In the genomic region with DNA sequence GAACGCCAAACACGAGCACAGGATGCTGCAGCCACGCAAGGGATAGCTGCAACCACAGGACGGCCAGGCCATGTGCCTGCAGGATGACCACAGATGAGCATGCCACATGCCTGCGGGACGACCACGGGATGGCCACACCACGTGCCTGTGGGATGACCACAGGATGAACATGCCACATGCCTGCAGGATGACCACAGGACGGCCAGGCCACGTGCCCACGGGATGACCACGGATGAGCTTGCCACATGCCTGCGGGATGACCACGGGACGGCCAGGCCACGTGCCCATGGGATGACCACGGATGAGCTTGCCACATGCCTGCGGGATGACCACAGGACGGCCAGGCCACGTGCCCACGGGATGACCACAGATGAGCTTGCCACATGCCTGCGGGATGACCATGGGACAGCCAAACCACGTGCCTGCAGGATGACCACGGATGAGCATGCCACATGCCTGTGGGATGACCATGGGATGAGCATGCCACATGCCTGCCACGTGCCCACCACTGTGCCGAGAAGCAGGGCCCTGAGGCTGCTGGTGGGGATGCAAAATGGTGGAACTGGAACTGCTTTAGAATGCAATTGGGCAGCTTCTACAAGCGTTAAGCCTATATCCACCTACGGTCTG, we compare ENCODE assay signal across 20 cellular contexts. TPM values are rescaled to one million over a fixed set of nuclear protein-coding genes. Genes with fewer than 3 reads are reported as not detected.
DNase-seq lines count a peak whose midpoint lies in the region; ATAC-seq, FAIRE-seq and TF ChIP-seq lines count a peak whose summit lies in the region.
"Had no signal": no experiment of that assay in that cellular context is flagged by ENCODE, and none has a peak within 500 bp of the region (broad histone marks: within the 10 kb centered on the region; RNA-seq: fewer than 3 reads in every experiment).

No MANE protein-coding gene starts in this region.

- H3K36me3 ChIP-seq in SK-N-SH (replicated peaks in 1 of 2; ENCODE audit: control insufficient read depth in 1 of 2, insufficient read depth in 2 of 2, low read length in 1 of 2), result peaks cover 0 to 4% of the 10 kb centered on the region in 2 experiments
- H3K36me3 ChIP-seq in kidney (ENCODE audit: control insufficient read depth in 1 of 2, insufficient read depth in 2 of 2, low read length in 2 of 2), result no peaks in the 10 kb centered on the region
- H3K36me3 ChIP-seq in trophoblast cell (ENCODE audit: control insufficient read depth in 1 of 2, insufficient read depth in 2 of 2, low read length in 2 of 2), result peaks cover 0 to 5% of the 10 kb centered on the region in 2 experiments

- peak; percentile 52 for FAIRE-seq in GM12891 (lab: Jason Lieb, UNC)
- no peak for FAIRE-seq in kidney (lab: Jason Lieb, UNC)
- FAIRE-seq: GM18507, GM19239 had no signal

- DNase-seq in SK-N-SH (peak; percentile 14), GM12891 (ENCODE audit: insufficient read length, low spot score) (no peak), kidney (peak; percentile 68), trophoblast cell (no peak), NCI-H82 treated with DMSO at 0.1 percent for 48 hours (lab: John Stamatoyannopoulos, UW; ENCODE audit: unreplicated experiment) (no peak)
- DNase-seq: C1 segment of cervical spinal cord, DMS153, EL, GM23248, KBM-7, NCI-H1694, NCI-H345, NCI-H526 treated with DMSO at 0.1 percent for 48 hours, PC-3 had no signal

- WGBS in SK-N-SH (ENCODE audit: low lambda C conversion rate), result 99% methylated on average over 8 of the region's 28 CpGs
- WGBS in trophoblast cell (ENCODE audit: extremely low coverage, insufficient coverage, insufficient read length), result no CpG with 5 or more reads among the region's 28 CpGs

- H4K12ac ChIP-seq in trophoblast cell (ENCODE audit: low read depth, low read length), result no peak overlapping the region

- H3F3A ChIP-seq in SK-N-SH (replicated peaks; ENCODE audit: insufficient read depth), result peaks cover 5% of the 10 kb centered on the region

- no peak overlapping the region for H2AK5ac ChIP-seq in trophoblast cell (ENCODE audit: low read length)

- CTCF ChIA-PET in SK-N-SH (lab: Yijun Ruan, JAX), result no interaction called here

- H3K9me3 ChIP-seq in SK-N-SH (no peaks in the 10 kb centered on the region), kidney (ENCODE audit: control insufficient read depth in 1 of 2, low read length in 2 of 2) (no peaks in the 10 kb centered on the region), trophoblast cell (ENCODE audit: insufficient read depth, low read depth, low read length) (peaks cover 9% of the 10 kb centered on the region)

- H3K4me1 ChIP-seq in SK-N-SH (ENCODE audit: control insufficient read depth in 1 of 2, insufficient read depth in 2 of 2, low read depth in 1 of 2, low read length in 1 of 2) (peaks cover 0 to 39% of the 10 kb centered on the region in 2 experiments; a peak in 1 of 4 replicates), kidney (ENCODE audit: control insufficient read depth in 1 of 2, insufficient read depth in 1 of 2, low read depth in 1 of 2, low read length in 2 of 2) (peaks cover 4 to 5% of the 10 kb centered on the region in 2 donors), trophoblast cell (ENCODE audit: control insufficient read depth in 1 of 2, insufficient read depth in 2 of 2, low read length in 2 of 2) (no peaks in the 10 kb centered on the region)

- H3K14ac ChIP-seq in trophoblast cell (ENCODE audit: low read length), result no peak overlapping the region

- TF ChIP-seq RAD21 in SK-N-SH (IDR thresholded peaks at IDR 0.05; ENCODE audit: low read length), result no peak

- peaks cover 63% of the 10 kb centered on the region for H4K20me1 ChIP-seq in SK-N-SH (ENCODE audit: insufficient read depth)

- H2BK5ac ChIP-seq in trophoblast cell (ENCODE audit: low read depth, low read length, poor library complexity), result no peak overlapping the region

- no peak overlapping the region for H4K8ac ChIP-seq in trophoblast cell (ENCODE audit: low read depth, low read length)

- H3K23ac ChIP-seq in trophoblast cell (ENCODE audit: low read length), result no peak overlapping the region

- H3K9me2 ChIP-seq in SK-N-SH, result no peaks in the 10 kb centered on the region

- TF ChIP-seq EP300 in SK-N-SH (IDR thresholded peaks at IDR 0.05; ENCODE audit: borderline replicate concordance in 1 of 2, low read depth in 1 of 2, low read length in 1 of 2), result no peak

- intact Hi-C loops in kidney (cut with DNase I), result no loop called here

- POLR2A ChIA-PET in SK-N-SH (lab: Yijun Ruan, JAX), result interaction anchor here (0.6 kb wide), 1 partner anchor 15 kb away, joined by 4 read pairs; no protein-coding TSS in a partner anchor

- H3K79me1 ChIP-seq in trophoblast cell (ENCODE audit: low read length), result no peaks in the 10 kb centered on the region

- no peak overlapping the region for H3K9ac ChIP-seq in SK-N-SH
- no peak overlapping the region for H3K9ac ChIP-seq in kidney (ENCODE audit: low read length in 2 of 2)
- H3K9ac ChIP-seq in trophoblast cell (ENCODE audit: low read length), result no peak overlapping the region
- H3K9ac ChIP-seq: GM23248 had no signal

- H2BK12ac ChIP-seq in trophoblast cell (ENCODE audit: low read length), result no peak overlapping the region

- no peak overlapping the region for H2BK120ac ChIP-seq in trophoblast cell (ENCODE audit: insufficient read depth, low read length, poor library complexity)

- no peak overlapping the region for H2AFZ ChIP-seq in SK-N-SH (ENCODE audit: low read depth)
- H2AFZ ChIP-seq in trophoblast cell (ENCODE audit: insufficient read depth, low read length, poor library complexity), result no peak overlapping the region
- H2AFZ ChIP-seq: GM23248 had no signal

- H3K4me3 ChIP-seq in SK-N-SH (ENCODE audit: low read depth in 2 of 2, low read length in 1 of 2) (no peak overlapping the region), kidney (ENCODE audit: low read length in 2 of 2) (no peak overlapping the region), trophoblast cell (ENCODE audit: low read depth, low read length) (peak overlapping the region; percentile 2)
- H3K4me3 ChIP-seq: GM23248 had no signal

- no peak overlapping the region for H3K18ac ChIP-seq in trophoblast cell (ENCODE audit: low read length)

- H3K79me2 ChIP-seq in SK-N-SH (ENCODE audit: insufficient read depth) (peaks cover 75% of the 10 kb centered on the region), trophoblast cell (ENCODE audit: control insufficient read depth, insufficient read depth, low read length, poor library complexity) (no peaks in the 10 kb centered on the region)

- no peak overlapping the region for H3K4ac ChIP-seq in trophoblast cell (ENCODE audit: low read depth, low read length)

- ATAC-seq in SK-N-SH treated with all-trans-retinoic acid at 6 μM for 48 hours (no peak), GM18519 (IDR thresholded peaks at IDR 0.05; ENCODE audit: low FRiP score, unreplicated experiment) (no peak), GM21367 (IDR thresholded peaks at IDR 0.05; ENCODE audit: unreplicated experiment) (no peak)
- ATAC-seq: PC-3 had no signal

- no peaks in the 10 kb centered on the region for H3K27me3 ChIP-seq in SK-N-SH (ENCODE audit: insufficient read depth)
- H3K27me3 ChIP-seq in trophoblast cell (ENCODE audit: insufficient read depth, low read length), result no peaks in the 10 kb centered on the region

- TF ChIP-seq CTCF in SK-N-SH (IDR thresholded peaks at IDR 0.05), result no peak
- TF ChIP-seq CTCF in kidney (IDR thresholded peaks at IDR 0.05; ENCODE audit: borderline replicate concordance, extremely low read depth, insufficient read depth), result no peak

- no peak overlapping the region for H3K27ac ChIP-seq in SK-N-SH (ENCODE audit: low read depth in 2 of 2, low read length in 1 of 2)
- H3K27ac ChIP-seq in kidney (ENCODE audit: low read depth in 2 of 2, low read length in 2 of 2), result no peak overlapping the region
- no peak overlapping the region for H3K27ac ChIP-seq in trophoblast cell (ENCODE audit: low read depth, low read length)
- H3K27ac ChIP-seq: 22Rv1, GM23248 had no signal

- TF ChIP-seq POLR2A in GM12891 (IDR thresholded peaks at IDR 0.05; ENCODE audit: low read depth, low read length), result no peak

- H3K4me2 ChIP-seq in SK-N-SH (no peak overlapping the region), trophoblast cell (ENCODE audit: low read length) (no peak overlapping the region)

- H4K91ac ChIP-seq in trophoblast cell (ENCODE audit: low read depth, low read length), result no peak overlapping the region

TF ChIP-seq in SK-N-SH, 30 proteins besides CTCF, POLR2A, EP300 and RAD21 (continues in another document):
- TF ChIP-seq RFX5 (IDR thresholded peaks at IDR 0.05; ENCODE audit: low read length) (no peak), CHD2 (IDR thresholded peaks at IDR 0.05; ENCODE audit: low read length, partially characterized antibody) (no peak), YY1 (IDR thresholded peaks at IDR 0.05; ENCODE audit: low read depth) (no peak)

TF ChIP-seq in SK-N-SH treated with all-trans-retinoic acid at 6 μM for 48 hours, 23 proteins besides CTCF, POLR2A, EP300 and RAD21 (continues in another document):
- no peak for TF ChIP-seq ZNF70 (CRISPR knock-in tag; IDR thresholded peaks at IDR 0.05)
- TF ChIP-seq ZFP3 (CRISPR knock-in tag; IDR thresholded peaks at IDR 0.05), result no peak
- TF ChIP-seq ZNF8 (CRISPR knock-in tag; IDR thresholded peaks at IDR 0.05), result no peak
- no peak for TF ChIP-seq TCF4 (CRISPR knock-in tag; IDR thresholded peaks at IDR 0.05; ENCODE audit: borderline replicate concordance)

TF ChIP-seq in GM12891, 5 proteins besides CTCF, POLR2A, EP300 and RAD21:
- TF ChIP-seq SPI1 (IDR thresholded peaks at IDR 0.05; ENCODE audit: low read depth, low read length) (no peak), POU2F2 (IDR thresholded peaks at IDR 0.05; ENCODE audit: low read depth, low read length) (no peak), TAF1 (IDR thresholded peaks at IDR 0.05; ENCODE audit: low read depth, low read length) (no peak), PAX5 (IDR thresholded peaks at IDR 0.05; ENCODE audit: insufficient read depth, low read length, severe bottlenecking) (no peak), POLR2AphosphoS5 (IDR thresholded peaks at IDR 0.05; ENCODE audit: low read depth, low read length) (no peak)

RNA-seq across cellular contexts. Expression of a gene that starts 12.8 kb away (rescaled TPM):
- polyA plus RNA-seq in SK-N-SH (2012; rRNA removed), result 45.8 and 52.1 TPM in 2 replicates
- 21.5 and 33.4 TPM in 2 replicates for polyA plus RNA-seq in SK-N-SH (2012; cell fraction: cytosol; rRNA removed)
- 76.0 and 80.7 TPM in 2 replicates for polyA plus RNA-seq in SK-N-SH (2012; cell fraction: nucleus; rRNA removed)
- polyA plus RNA-seq in GM12891 (2012; ENCODE audit: low read depth, missing spikeins), result 14.4 TPM
- 51.7 TPM for total RNA-seq in kidney
- 50.7 TPM for polyA plus RNA-seq in kidney (ENCODE audit: insufficient read depth, low read depth, low replicate concordance)
- 17.4 and 19.5 TPM in 2 replicates for polyA plus RNA-seq in trophoblast cell (2013)

Comparison
In these comparisons a context has a peak if more than half of its experiments do, and no peak if none do; other contexts are left out.
1. DNase-seq: peak in SK-N-SH (single experiment) and kidney (single experiment); none in GM12891 (single experiment), trophoblast cell (0 of 2) and NCI-H82 treated with DMSO at 0.1 percent for 48 hours (single experiment).